2 cellular contexts compared by ENCODE assay signal in genomic region chr7:21532487-21532886, GRCh38. TPM values are rescaled to one million over a fixed set of nuclear protein-coding genes. Genes with fewer than 3 reads are reported as not detected.
"Had no signal": no experiment of that assay in that cellular context is flagged by ENCODE, and none has a peak within 500 bp of the region (broad histone marks: within the 10 kb centered on the region; RNA-seq: fewer than 3 reads in every experiment).

No MANE protein-coding gene starts in this region.

RNA-seq across cellular contexts. Expression of gene DNAH11, which starts 10.4 kb away (rescaled TPM):
- total RNA-seq: kidney epithelial cell had no signal
- polyA plus RNA-seq: immature natural killer cell had no signal
